Comparison of ENCODE assay signal across 31 cellular contexts in genomic region chr6:162833776-162834175, GRCh38.
"Had no signal": no experiment of that assay in that cellular context is flagged by ENCODE, and none has a peak within 500 bp of the region (broad histone marks: within the 10 kb centered on the region; RNA-seq: fewer than 3 reads in every experiment).

No MANE protein-coding gene starts in this region.

- H3K4me3 ChIP-seq: adrenal gland, body of pancreas, breast epithelium, MG63, SJSA1 had no signal

- H3K27me3 ChIP-seq: adrenal gland, breast epithelium, MG63, SJSA1 had no signal

- H3K4me1 ChIP-seq: adrenal gland, body of pancreas, breast epithelium, SJSA1 had no signal

- H3K36me3 ChIP-seq: adrenal gland, breast epithelium, MG63, SJSA1, WERI-Rb-1 had no signal

- H3K9me3 ChIP-seq: adrenal gland, body of pancreas, MG63, SK-N-SH had no signal

- DNase-seq: activated CD4-positive, alpha-beta T cell treated with anti-CD3 and anti-CD28 coated beads for 1 hour; activated CD4-positive, alpha-beta T cell treated with anti-CD3 and anti-CD28 coated beads, Interleukin-2, amount 10 ng/mL, durations not matched to agents 24 days and 14 days; activated CD4-positive, alpha-beta T cell treated with anti-CD3 and anti-CD28 coated beads, Interleukin-2, amount 50 U/mL, for 4 hours; activated CD4-positive, CD25-positive, alpha-beta regulatory T cell; activated CD8-positive, alpha-beta T cell treated with anti-CD3 and anti-CD28 coated beads for 36 hours; activated gamma-delta T cell; activated naive CD4-positive, alpha-beta T cell treated with Interleukin-2 at 50 U/mL for 16 hours; activated T-cell treated with anti-CD3 and anti-CD28 coated beads, Interleukin-2, amount 50 U/mL, for 1 hour; adrenal gland; body of pancreas; Kasumi-1; KG1; MG63; NCI-H1092; NCI-H1436 treated with DMSO at 0.1 percent for 48 hours; NCI-H1694 treated with DMSO at 0.1 percent for 48 hours; NCI-H2029; NCI-H510A; NCI-H526; NCI-H748 treated with DMSO at 0.1 percent for 48 hours; NK-92 treated with Interleukin-12 subunit alpha and Interleukin-12 subunit beta, amount 100 ng/mL, for 24 hours; OCI-M1; Right ventricle myocardium superior; SK-N-SH; SW 1271; T-helper 1 cell; T-helper 2 cell; T-helper 9 cell; WERI-Rb-1 had no signal

- H3K27ac ChIP-seq: adrenal gland, body of pancreas, breast epithelium, SJSA1, WERI-Rb-1 had no signal
